In genomic region chr1:41192456-41193188, GRCh38 we compare ENCODE assay signal across 29 cellular contexts. TPM values are rescaled to one million over a fixed set of nuclear protein-coding genes. Genes with fewer than 3 reads are reported as not detected.
DNase-seq lines count a peak whose midpoint lies in the region; ATAC-seq, FAIRE-seq and TF ChIP-seq lines count a peak whose summit lies in the region.
"Had no signal": no experiment of that assay in that cellular context is flagged by ENCODE, and none has a peak within 500 bp of the region (broad histone marks: within the 10 kb centered on the region; RNA-seq: fewer than 3 reads in every experiment).

No MANE protein-coding gene starts in this region.

- no peaks in the 10 kb centered on the region for H3K79me2 ChIP-seq in PC-3 (ENCODE audit: low read length)

- intact Hi-C loops in naive thymus-derived CD4-positive, alpha-beta T cell (cut with micrococcal nuclease): no loop called here
- intact Hi-C loops in PC-3 (cut with micrococcal nuclease): no loop called here

- no peaks in the 10 kb centered on the region for H3F3A ChIP-seq in PC-3 (ENCODE audit: low read length, unreplicated experiment)

- no peak for DNase-seq in D721Med (ENCODE audit: insufficient read length, low spot score)
- peak; percentile 91 for DNase-seq in NCI-H2029 treated with DMSO at 0.1 percent for 48 hours (lab: John Stamatoyannopoulos, UW)
- DNase-seq in adipocyte (ENCODE audit: low read depth): peak; percentile 61
- DNase-seq in iris pigment epithelial cell (ENCODE audit: low read depth): peak; percentile 39
- DNase-seq in naive thymus-derived CD4-positive, alpha-beta T cell: no peak
- no peak for DNase-seq in PC-3
- DNase-seq: activated CD4-positive, alpha-beta T cell treated with anti-CD3 and anti-CD28 coated beads, Interleukin-2, amount 10 ng/mL, durations not matched to agents 24 days and 14 days; activated naive CD8-positive, alpha-beta T cell treated with anti-CD3 and anti-CD28 coated beads, Interleukin-2, amount 50 U/mL, for 24 hours; activated T-cell treated with anti-CD3 and anti-CD28 coated beads, Interleukin-2, amount 50 U/mL, for 48 hours; CD4-positive, alpha-beta memory T cell; esophagus squamous epithelium; HCEC 1CT; hippocampal formation; left colon; NCI-H2081 treated with DMSO at 0.1 percent for 48 hours; OCI-M1; stimulated activated naive B cell treated with anti-CD40 and anti-IgM and Interleukin-4, amounts not matched to agents 10 μg/mL and 1 μg/mL and 100 μg/mL, for 72 hours; T-cell; upper lobe of right lung had no signal

- H2AFZ ChIP-seq in PC-3 (ENCODE audit: low read length): no peak overlapping the region

- TF ChIP-seq CTCF in D721Med (IDR thresholded peaks at IDR 0.05; ENCODE audit: insufficient read depth, missing control alignments) (no peak), PC-3 (conservative IDR thresholded peaks at IDR 0.05; ENCODE audit: low read depth, low read length) (no peak)

- H3K4me3 ChIP-seq in adipocyte (ENCODE audit: low read length) (no peak overlapping the region), PC-3 (ENCODE audit: low read length) (no peak overlapping the region)
- no peak overlapping the region for H3K4me3 ChIP-seq in naive thymus-derived CD4-positive, alpha-beta T cell (ENCODE audit: low read length)
- H3K4me3 ChIP-seq: A549, esophagus squamous epithelium, suprapubic skin, upper lobe of right lung had no signal

- POLR2A ChIA-PET in naive thymus-derived CD4-positive, alpha-beta T cell (lab: Charles Lee): no interaction called here
- POLR2A ChIA-PET in PC-3 (lab: Charles Lee; ENCODE audit: unreplicated experiment): no interaction called here

- H3K4me3 Mint-ChIP-seq in naive thymus-derived CD4-positive, alpha-beta T cell: no peak overlapping the region
- H3K4me3 Mint-ChIP-seq: activated CD4-positive, alpha-beta T cell treated with anti-CD3 and anti-CD28 coated beads, Interleukin-2, amount 10 ng/mL, durations not matched to agents 24 days and 14 days; activated naive CD8-positive, alpha-beta T cell treated with anti-CD3 and anti-CD28 coated beads, Interleukin-2, amount 50 U/mL, for 24 hours; B cell; CD4-positive, alpha-beta memory T cell; central memory CD8-positive, alpha-beta T cell; dendritic cell treated with granulocyte-macrophage colony-stimulating factor and Interleukin-4, amounts not matched to agents 40 ng/mL and 50 ng/mL, for 4 days; stimulated activated naive B cell treated with anti-CD40 and anti-IgM and Interleukin-4, amounts not matched to agents 10 μg/mL and 1 μg/mL and 100 μg/mL, for 72 hours; T-cell; WTC11 had no signal

- no peaks in the 10 kb centered on the region for H3K9me2 ChIP-seq in PC-3 (replicated peaks; ENCODE audit: low read length)

- peak; percentile 11 for FAIRE-seq in D721Med (lab: Jason Lieb, UNC)
- FAIRE-seq: A549, GM18507 had no signal

- no peak overlapping the region for H3K27ac ChIP-seq in naive thymus-derived CD4-positive, alpha-beta T cell (ENCODE audit: low read depth, low read length)
- no peak overlapping the region for H3K27ac ChIP-seq in PC-3 (ENCODE audit: low read length)
- H3K27ac ChIP-seq: A549, esophagus squamous epithelium, KMS-11, suprapubic skin, upper lobe of right lung had no signal

- BruUV-seq in PC-3 (replicated peaks; lab: Mats Ljungman, UMichigan): no TSS peak

- no peaks in the 10 kb centered on the region for H4K20me1 ChIP-seq in PC-3 (ENCODE audit: low read length)

- H3K27ac Mint-ChIP-seq in naive thymus-derived CD4-positive, alpha-beta T cell: no peak overlapping the region
- H3K27ac Mint-ChIP-seq: activated CD4-positive, alpha-beta T cell treated with anti-CD3 and anti-CD28 coated beads, Interleukin-2, amount 10 ng/mL, durations not matched to agents 24 days and 14 days; activated naive CD8-positive, alpha-beta T cell treated with anti-CD3 and anti-CD28 coated beads, Interleukin-2, amount 50 U/mL, for 24 hours; B cell; dendritic cell treated with granulocyte-macrophage colony-stimulating factor and Interleukin-4, amounts not matched to agents 40 ng/mL and 50 ng/mL, for 4 days; stimulated activated naive B cell treated with anti-CD40 and anti-IgM and Interleukin-4, amounts not matched to agents 10 μg/mL and 1 μg/mL and 100 μg/mL, for 72 hours; T-cell; WTC11 had no signal

- ATAC-seq in naive thymus-derived CD4-positive, alpha-beta T cell: no peak
- ATAC-seq in HG02571 (IDR thresholded peaks at IDR 0.05; ENCODE audit: unreplicated experiment) (no peak), GM21737 (IDR thresholded peaks at IDR 0.05; ENCODE audit: unreplicated experiment) (no peak), PC-3 (no peak)
- ATAC-seq: A549; activated naive CD8-positive, alpha-beta T cell treated with anti-CD3 and anti-CD28 coated beads, Interleukin-2, amount 50 U/mL, for 24 hours; left colon; stimulated activated naive B cell treated with anti-CD40 and anti-IgM and Interleukin-4, amounts not matched to agents 10 μg/mL and 1 μg/mL and 100 μg/mL, for 72 hours; T-cell; upper lobe of right lung; WTC11 had no signal

- H3K9me3 ChIP-seq in adipocyte (ENCODE audit: control insufficient read depth, low read length) (peaks cover 5% of the 10 kb centered on the region), PC-3 (ENCODE audit: low read length) (no peaks in the 10 kb centered on the region)
- no peaks in the 10 kb centered on the region for H3K9me3 ChIP-seq in naive thymus-derived CD4-positive, alpha-beta T cell (ENCODE audit: control insufficient read depth in 2 of 3, low read length in 3 of 3)
- H3K9me3 ChIP-seq: A549, esophagus squamous epithelium, suprapubic skin, upper lobe of right lung had no signal

- CTCF ChIA-PET in naive thymus-derived CD4-positive, alpha-beta T cell (lab: Charles Lee): no interaction called here
- CTCF ChIA-PET in PC-3 (lab: Charles Lee): no interaction called here

- H3K9ac ChIP-seq in adipocyte (ENCODE audit: low read length) (no peak overlapping the region), PC-3 (ENCODE audit: low read length) (no peak overlapping the region)
- H3K9ac ChIP-seq: KMS-11 had no signal

- H3K4me2 ChIP-seq in PC-3 (ENCODE audit: low read length): no peak overlapping the region
- H3K4me2 ChIP-seq: KMS-11 had no signal

- peaks cover 0 to 16% (median 4%) of the 10 kb centered on the region in 5 donors for H3K36me3 Mint-ChIP-seq in naive thymus-derived CD4-positive, alpha-beta T cell
- H3K36me3 Mint-ChIP-seq: WTC11 had no signal

- H3K36me3 ChIP-seq in adipocyte (ENCODE audit: control insufficient read depth, insufficient read depth, low read length, severe bottlenecking): no peaks in the 10 kb centered on the region
- no peaks in the 10 kb centered on the region for H3K36me3 ChIP-seq in naive thymus-derived CD4-positive, alpha-beta T cell (ENCODE audit: control insufficient read depth in 2 of 3, insufficient read depth in 3 of 3, low read length in 3 of 3)
- no peaks in the 10 kb centered on the region; the same call in 1 of the 2 replicates for H3K36me3 ChIP-seq in PC-3 (ENCODE audit: low read depth, low read length)
- H3K36me3 ChIP-seq: esophagus squamous epithelium, suprapubic skin, upper lobe of right lung had no signal

- no peaks in the 10 kb centered on the region for H3K27me3 Mint-ChIP-seq in naive thymus-derived CD4-positive, alpha-beta T cell
- H3K27me3 Mint-ChIP-seq: activated CD4-positive, alpha-beta T cell treated with anti-CD3 and anti-CD28 coated beads, Interleukin-2, amount 10 ng/mL, durations not matched to agents 24 days and 14 days; activated naive CD8-positive, alpha-beta T cell treated with anti-CD3 and anti-CD28 coated beads, Interleukin-2, amount 50 U/mL, for 24 hours; B cell; CD4-positive, alpha-beta memory T cell; central memory CD8-positive, alpha-beta T cell; dendritic cell treated with granulocyte-macrophage colony-stimulating factor and Interleukin-4, amounts not matched to agents 40 ng/mL and 50 ng/mL, for 4 days; stimulated activated naive B cell treated with anti-CD40 and anti-IgM and Interleukin-4, amounts not matched to agents 10 μg/mL and 1 μg/mL and 100 μg/mL, for 72 hours; T-cell had no signal

- H3K9me3 Mint-ChIP-seq in naive thymus-derived CD4-positive, alpha-beta T cell: peaks cover 0 to 11% (median 0%) of the 10 kb centered on the region in 11 donors
- H3K9me3 Mint-ChIP-seq: central memory CD8-positive, alpha-beta T cell; WTC11 had no signal

- peaks cover 0 to 6% (median 4%) of the 10 kb centered on the region in 7 donors for H3K4me1 Mint-ChIP-seq in naive thymus-derived CD4-positive, alpha-beta T cell
- H3K4me1 Mint-ChIP-seq: activated CD4-positive, alpha-beta T cell treated with anti-CD3 and anti-CD28 coated beads, Interleukin-2, amount 10 ng/mL, durations not matched to agents 24 days and 14 days had no signal

- H3K27me3 ChIP-seq in adipocyte (replicated peaks; ENCODE audit: control insufficient read depth, insufficient read depth, low read length) (no peaks in the 10 kb centered on the region), PC-3 (ENCODE audit: low read length) (no peaks in the 10 kb centered on the region)
- H3K27me3 ChIP-seq in naive thymus-derived CD4-positive, alpha-beta T cell (ENCODE audit: control insufficient read depth in 2 of 2, insufficient read depth in 2 of 2, low read length in 2 of 2): no peaks in the 10 kb centered on the region
- H3K27me3 ChIP-seq: esophagus squamous epithelium, suprapubic skin, upper lobe of right lung had no signal

- H3K4me1 ChIP-seq in adipocyte (ENCODE audit: control insufficient read depth, insufficient read depth, low read length) (no peaks in the 10 kb centered on the region), PC-3 (ENCODE audit: insufficient read depth, low read length) (no peaks in the 10 kb centered on the region)
- no peaks in the 10 kb centered on the region for H3K4me1 ChIP-seq in naive thymus-derived CD4-positive, alpha-beta T cell (ENCODE audit: control insufficient read depth in 2 of 2, insufficient read depth in 2 of 2, low read length in 2 of 2)
- H3K4me1 ChIP-seq: esophagus squamous epithelium, suprapubic skin had no signal

RNA-seq across cellular contexts. Expression of gene SCMH1, which starts 49.5 kb away (rescaled TPM):
- total RNA-seq in naive thymus-derived CD4-positive, alpha-beta T cell: 10 to 100 TPM; 16.7 to 18.6 (median 18.2) TPM
- polyA plus RNA-seq in naive thymus-derived CD4-positive, alpha-beta T cell: 1 to 10 TPM; 3.6 to 7.8 TPM
- 33.6 and 36.5 TPM in 2 replicates for total RNA-seq in PC-3 (2014; rRNA removed)

Comparison
In these comparisons a context has a peak if more than half of its experiments do, and no peak if none do; other contexts are left out.
1. DNase-seq: peak in NCI-H2029 treated with DMSO at 0.1 percent for 48 hours (single experiment), adipocyte (single experiment) and iris pigment epithelial cell (single experiment); none in D721Med (single experiment), naive thymus-derived CD4-positive, alpha-beta T cell (0 of 9) and PC-3 (single experiment).